In genomic region chr10:36248314-36248981, GRCh38 we compare ENCODE assay signal across 15 cellular contexts.
"Had no signal": no experiment of that assay in that cellular context is flagged by ENCODE, and none has a peak within 500 bp of the region (broad histone marks: within the 10 kb centered on the region; RNA-seq: fewer than 3 reads in every experiment).

No MANE protein-coding gene starts in this region.

- H3K4me1 ChIP-seq: vagina had no signal

- H3K36me3 ChIP-seq: vagina had no signal

- H3K4me3 ChIP-seq: vagina had no signal

- H3K9me3 ChIP-seq: vagina had no signal

- H3K27me3 ChIP-seq: vagina had no signal

- DNase-seq: activated CD4-positive, alpha-beta T cell treated with anti-CD3 and anti-CD28 coated beads, Interleukin-2, amount 50 U/mL, for 4 hours; activated gamma-delta T cell; endodermal cell; erythroblast; foreskin melanocyte; kidney; mammary epithelial cell; occipital lobe; stimulated activated CD4-positive, alpha-beta T cell treated with anti-CD3 and anti-CD28 coated beads, Interleukin-2, amount 100 ng/mL, for 24 hours; stimulated activated naive CD8-positive, alpha-beta T cell treated with anti-CD3 and anti-CD28 coated beads, Interleukin-15, Interleukin-2, amounts not matched to agents 100 U/mL and 50 U/mL, for 24 hours; SW 1271; trophoblast cell had no signal

- ATAC-seq: activated naive CD4-positive, alpha-beta T cell treated with anti-CD3 and anti-CD28 coated beads, Interleukin-2, amount 50 U/mL, for 72 hours; left lobe of liver; stimulated activated naive CD8-positive, alpha-beta T cell treated with anti-CD3 and anti-CD28 coated beads, Interleukin-15, Interleukin-2, amounts not matched to agents 100 U/mL and 50 U/mL, for 24 hours had no signal

- H3K27ac ChIP-seq: vagina had no signal
